Comparison of ENCODE assay signal across 10 cellular contexts in genomic region chr10:35546824-35547225, GRCh38. TPM values are rescaled to one million over a fixed set of nuclear protein-coding genes. Genes with fewer than 3 reads are reported as not detected.
A peak's percentile ranks its signal among the peaks of the same experiment; 100 is the strongest.
DNase-seq lines count a peak whose midpoint lies in the region; ATAC-seq, FAIRE-seq and TF ChIP-seq lines count a peak whose summit lies in the region.
"Had no signal": no experiment of that assay in that cellular context is flagged by ENCODE, and none has a peak within 500 bp of the region (broad histone marks: within the 10 kb centered on the region; RNA-seq: fewer than 3 reads in every experiment).

No MANE protein-coding gene starts in this region.

- H3K4me1 ChIP-seq in HepG2 (ENCODE audit: insufficient read depth, low read length) (peaks cover 15% of the 10 kb centered on the region), right lobe of liver (no peaks in the 10 kb centered on the region), foreskin keratinocyte (peaks cover 23% of the 10 kb centered on the region)

- H3K27me3 ChIP-seq in HepG2 (ENCODE audit: control insufficient read depth in 1 of 2, insufficient read depth in 2 of 2, low read length in 2 of 2): no peaks in the 10 kb centered on the region
- H3K27me3 ChIP-seq in right lobe of liver: no peaks in the 10 kb centered on the region
- H3K27me3 ChIP-seq in foreskin keratinocyte: no peaks in the 10 kb centered on the region

- H3K27ac ChIP-seq in HepG2 (ENCODE audit: extremely low read length, insufficient read depth, low read length) (no peak overlapping the region), right lobe of liver (no peak overlapping the region), VCaP (peak overlapping the region; percentile 41), foreskin keratinocyte (peak overlapping the region; percentile 44)

- TF ChIP-seq CTCF in HepG2 (CRISPR knock-in tag; IDR thresholded peaks at IDR 0.05) (no peak), right lobe of liver (IDR thresholded peaks at IDR 0.05) (no peak), VCaP (conservative IDR thresholded peaks at IDR 0.05) (peak; percentile 25), foreskin keratinocyte (conservative IDR thresholded peaks at IDR 0.05) (peak; percentile 72)

- BruUV-seq in HepG2 (replicated peaks; lab: Mats Ljungman, UMichigan): no TSS peak

- no peak overlapping the region for H2AFZ ChIP-seq in HepG2 (ENCODE audit: low read length)

- H3K4me3 ChIP-seq in HepG2 (replicated peaks in 1 of 3; ENCODE audit: insufficient read depth in 1 of 3, low read depth in 2 of 3, low read length in 3 of 3) (no peak overlapping the region), right lobe of liver (no peak overlapping the region)

- 97% methylated on average over 4 of the region's 4 CpGs for WGBS in HepG2 (ENCODE audit: low lambda C conversion rate)
- WGBS in right lobe of liver (ENCODE audit: insufficient coverage, low coverage, low lambda C conversion rate, missing lambda C conversion rate): 93% methylated on average over 4 of the region's 4 CpGs

- POLR2A ChIA-PET in HepG2 (lab: Yijun Ruan, JAX): no interaction called here

- H3K79me2 ChIP-seq in HepG2 (ENCODE audit: insufficient read depth, low read length): no peaks in the 10 kb centered on the region

- no peak overlapping the region for H3K9ac ChIP-seq in HepG2 (ENCODE audit: insufficient read depth, low read depth, low read length)

- intact Hi-C loops in HepG2 (cut with micrococcal nuclease; ENCODE audit: unreplicated experiment): no loop called here
- intact Hi-C loops in right lobe of liver (cut with DNase I): no loop called here

- no peak for TF ChIP-seq EP300 in HepG2 (IDR thresholded peaks at IDR 0.05; ENCODE audit: low read depth in 2 of 2, low read length in 2 of 2)
- TF ChIP-seq EP300 in HepG2 (CRISPR knock-in tag; IDR thresholded peaks at IDR 0.05; ENCODE audit: borderline replicate concordance): no peak

- ATAC-seq in HepG2: no peak
- no peak for ATAC-seq in right lobe of liver
- ATAC-seq in foreskin keratinocyte: peak; percentile 98
- no peak for ATAC-seq in GM18858 (IDR thresholded peaks at IDR 0.05; ENCODE audit: unreplicated experiment)
- no peak for ATAC-seq in GM18519 (IDR thresholded peaks at IDR 0.05; ENCODE audit: low FRiP score, unreplicated experiment)

- DNase-seq in HepG2 (ENCODE audit: low spot score) (peak; percentile 4), right lobe of liver (no peak), foreskin keratinocyte (peak; percentile 92 to 98), NCI-H526 treated with DMSO at 0.1 percent for 48 hours (lab: John Stamatoyannopoulos, UW) (no peak), MV-4-11 (lab: John Stamatoyannopoulos, UW) (no peak)
- DNase-seq: naive B cell, NCI-H1105 had no signal

- H3K36me3 ChIP-seq in HepG2 (replicated peaks in 1 of 2; ENCODE audit: control insufficient read depth in 1 of 2, insufficient read depth in 2 of 2, low read length in 2 of 2): peaks cover 23 to 51% of the 10 kb centered on the region in 2 experiments
- peaks cover 0 to 2% (median 0%) of the 10 kb centered on the region in 4 donors for H3K36me3 ChIP-seq in right lobe of liver

- no peak for TF ChIP-seq RAD21 in HepG2 (CRISPR knock-in tag; IDR thresholded peaks at IDR 0.05)

- no peak for FAIRE-seq in HepG2 (lab: Jason Lieb, UNC)

- H4K20me1 ChIP-seq in HepG2 (ENCODE audit: insufficient read depth, low read length): 0 out of 2 replicates have a peak, but pooled peaks cover 2% of the 10 kb centered on the region

- H3K9me3 ChIP-seq in HepG2 (ENCODE audit: low read length) (no peaks in the 10 kb centered on the region), right lobe of liver (no peaks in the 10 kb centered on the region)

- in situ Hi-C loops in HepG2 (cut with HindIII; ENCODE audit: extremely low pct_ligation_motif_present, low pct_unique_long_range_greater_than_20kb): no loop called here

- no peak for TF ChIP-seq POLR2A in HepG2 (IDR thresholded peaks at IDR 0.05; ENCODE audit: insufficient read depth in 1 of 2, low read depth in 2 of 2, low read length in 2 of 2)
- no peak for TF ChIP-seq POLR2A in right lobe of liver (IDR thresholded peaks at IDR 0.05)

- H3K4me2 ChIP-seq in HepG2 (ENCODE audit: low read depth, low read length): no peak overlapping the region

- CTCF ChIA-PET in HepG2 (lab: Yijun Ruan, JAX; ENCODE audit: low intra/inter-chr PET ratio, low total read pairs): no interaction called here

TF ChIP-seq in HepG2, 621 proteins besides CTCF, POLR2A, EP300 and RAD21 (continues in another document):
- no peak for TF ChIP-seq ZNF225 (CRISPR knock-in tag; IDR thresholded peaks at IDR 0.05)

RNA-seq across cellular contexts. Expression of gene GJD4, which starts 58.3 kb away (rescaled TPM):
- not detected in 2 replicates for total RNA-seq in HepG2 (2016; rRNA removed; fragmentation: Illumina TruSeq; extraction: Trizol)
- total RNA-seq in HepG2 (2016; cell fraction: cytosol; rRNA removed; fragmentation: Illumina TruSeq; extraction: Trizol; ENCODE audit: low read depth): not detected in 2 replicates
- not detected in 2 replicates for total RNA-seq in HepG2 (2016; cell fraction: insoluble cytoplasmic fraction; rRNA removed; fragmentation: Illumina TruSeq; extraction: Trizol)
- not detected in 2 replicates for total RNA-seq in HepG2 (2016; cell fraction: membrane; rRNA removed; fragmentation: Illumina TruSeq; extraction: Trizol)
- not detected in 2 replicates for total RNA-seq in HepG2 (2016; cell fraction: nucleus; rRNA removed; fragmentation: Illumina TruSeq; extraction: Trizol)
- polyA plus RNA-seq in HepG2 (2011; rRNA removed): not detected in 2 replicates
- not detected in 2 replicates for polyA plus RNA-seq in HepG2 (2011; cell fraction: cytosol; rRNA removed)
- not detected in 2 replicates for polyA plus RNA-seq in HepG2 (2011; cell fraction: nucleus; rRNA removed)
- polyA plus RNA-seq in HepG2 (2012): not detected in 2 replicates
- not detected in 2 replicates for polyA plus RNA-seq in HepG2 (2016; cell fraction: cytosol; fragmentation: Illumina TruSeq; extraction: Trizol; ENCODE audit: low read depth)
- polyA plus RNA-seq in HepG2 (2016; cell fraction: insoluble cytoplasmic fraction; fragmentation: Illumina TruSeq; extraction: Trizol; ENCODE audit: low read depth): not detected in 2 replicates
- not detected in 2 replicates for polyA plus RNA-seq in HepG2 (2016; cell fraction: membrane; fragmentation: Illumina TruSeq; extraction: Trizol; ENCODE audit: low read depth)
- polyA plus RNA-seq in HepG2 (2016; cell fraction: nucleus; fragmentation: Illumina TruSeq; extraction: Trizol; ENCODE audit: insufficient read depth, low read depth): not detected in 2 replicates
- not detected in 2 replicates for polyA minus RNA-seq in HepG2 (2011; rRNA and poly(A)+ RNA removed; ENCODE audit: low replicate concordance)
- polyA minus RNA-seq in HepG2 (2011; cell fraction: cytosol; rRNA and poly(A)+ RNA removed): not detected in 2 replicates
- not detected in 2 replicates for polyA minus RNA-seq in HepG2 (2011; cell fraction: nucleus; rRNA and poly(A)+ RNA removed)
- total RNA-seq in right lobe of liver: not detected
- total RNA-seq in foreskin keratinocyte: not detected in 2 replicates
- not detected in 2 replicates for polyA plus RNA-seq in foreskin keratinocyte

Comparison
In these comparisons a context has a peak if more than half of its experiments do, and no peak if none do; other contexts are left out.
1. DNase-seq: peak in HepG2 (single experiment) and foreskin keratinocyte (2 of 2); none in right lobe of liver (0 of 3), NCI-H526 treated with DMSO at 0.1 percent for 48 hours (single experiment) and MV-4-11 (single experiment).
2. H3K27ac ChIP-seq: peak in VCaP (single experiment) and foreskin keratinocyte (single experiment); none in HepG2 (single experiment) and right lobe of liver (0 of 3).
3. CTCF ChIP-seq: peak in VCaP (single experiment) and foreskin keratinocyte (single experiment); none in HepG2 (single experiment) and right lobe of liver (0 of 4).